8 cellular contexts compared by ENCODE assay signal in genomic region chr6:142943746-142944125, GRCh38. TPM values are rescaled to one million over a fixed set of nuclear protein-coding genes. Genes with fewer than 3 reads are reported as not detected.
DNase-seq lines count a peak whose midpoint lies in the region; TF ChIP-seq lines count a peak whose summit lies in the region.

No MANE protein-coding gene starts in this region.

- H3K27me3 ChIP-seq in dorsolateral prefrontal cortex (no peaks in the 10 kb centered on the region), muscle layer of colon (ENCODE audit: control insufficient read depth in 1 of 2, insufficient read depth in 2 of 2, low read length in 2 of 2) (no peaks in the 10 kb centered on the region), testis (no peaks in the 10 kb centered on the region)

- H3K4me1 ChIP-seq in muscle layer of colon (ENCODE audit: insufficient read depth, low read length) (peaks cover 18% of the 10 kb centered on the region), testis (peaks cover 14% of the 10 kb centered on the region)

- peak overlapping the region; percentile 51 for H3K9ac ChIP-seq in muscle layer of colon (ENCODE audit: low read length)

- H3K36me3 ChIP-seq in muscle layer of colon (ENCODE audit: insufficient read depth, low read length), result no peaks in the 10 kb centered on the region
- no peaks in the 10 kb centered on the region for H3K36me3 ChIP-seq in testis (ENCODE audit: low read depth, missing control alignments)

- peak overlapping the region; percentile 60 to 100 (median 98) for H3K27ac ChIP-seq in dorsolateral prefrontal cortex
- H3K27ac ChIP-seq in muscle layer of colon (ENCODE audit: low read depth, low read length), result peak overlapping the region; percentile 100
- peak overlapping the region; percentile 61 to 99 for H3K27ac ChIP-seq in testis

- TF ChIP-seq CTCF in dorsolateral prefrontal cortex (IDR thresholded peaks at IDR 0.05 in 54 of 56, conservative IDR thresholded peaks at IDR 0.05 in 2 of 56; ENCODE audit: low read depth in 1 of 56, partially characterized antibody in 56 of 56) (no peak), testis (IDR thresholded peaks at IDR 0.05) (no peak)

- no peak for TF ChIP-seq POLR2A in testis (IDR thresholded peaks at IDR 0.05)

- 3 to 7% methylated on average over 8 of the region's 8 CpGs for WGBS in testis, 2 donors

- DNase-seq in NCI-H2227 (lab: John Stamatoyannopoulos, UW; ENCODE audit: unreplicated experiment), result peak; percentile 33
- DNase-seq in NCI-H2227 treated with DMSO at 0.1 percent for 48 hours (lab: John Stamatoyannopoulos, UW), result no peak
- DNase-seq in activated CD4-positive, alpha-beta T cell treated with anti-CD3 and anti-CD28 coated beads for 48 hours, result peak; percentile 42
- DNase-seq in dorsolateral prefrontal cortex, result peak in 3 of 10 donors; percentile 15 to 48 (median 29)
- DNase-seq in testis, result no peak
- DNase-seq in NCI-H146 treated with DMSO at 0.1 percent for 48 hours (lab: John Stamatoyannopoulos, UW; ENCODE audit: unreplicated experiment), result no peak
- no peak for DNase-seq in mucosa of gallbladder (ENCODE audit: low spot score)

- intact Hi-C loops in dorsolateral prefrontal cortex (cut with DNase I), result loop anchor here (2.0 to 10.0 kb wide), 4 partner anchors 56 to 246 kb away; no protein-coding TSS in a partner anchor
- intact Hi-C loops in testis (cut with DNase I; ENCODE audit: low total_unique reads), result loop anchor here (10.0 kb wide), 2 partner anchors 69 to 99 kb away; no protein-coding TSS in a partner anchor

- H3K9me3 ChIP-seq in muscle layer of colon (ENCODE audit: low read length) (no peaks in the 10 kb centered on the region), testis (no peaks in the 10 kb centered on the region)

- peak overlapping the region; percentile 27 to 98 (median 91) for H3K4me3 ChIP-seq in dorsolateral prefrontal cortex
- H3K4me3 ChIP-seq in muscle layer of colon (ENCODE audit: low read depth in 1 of 2, low read length in 2 of 2), result peak overlapping the region; percentile 77 to 95
- peak overlapping the region; percentile 85 to 94 for H3K4me3 ChIP-seq in testis

RNA-seq across cellular contexts. Expression of gene HIVEP2, which starts 1.2 kb away (rescaled TPM):
- total RNA-seq in dorsolateral prefrontal cortex, result 100 to 1,000 TPM in 29 of 120 experiments, 10 to 100 TPM in 91; 50.6 to 123 (median 88.5) TPM
- total RNA-seq in testis, result 10 to 100 TPM; 10.7 to 10.8 TPM
- 4.7 TPM for polyA plus RNA-seq in testis (ENCODE audit: insufficient read depth, low read depth, low replicate concordance)
- 16.5 TPM for total RNA-seq in mucosa of gallbladder

Comparison
In these comparisons a context has a peak if more than half of its experiments do, and no peak if none do; other contexts are left out.
1. DNase-seq: peak in NCI-H2227 (single experiment) and activated CD4-positive, alpha-beta T cell treated with anti-CD3 and anti-CD28 coated beads for 48 hours (single experiment); none in NCI-H2227 treated with DMSO at 0.1 percent for 48 hours (single experiment), testis (single experiment), NCI-H146 treated with DMSO at 0.1 percent for 48 hours (single experiment) and mucosa of gallbladder (single experiment).
2. Peak in every context shown above with its lines, with median percentiles within 50 percentile points of each other: H3K27ac ChIP-seq and H3K4me3 ChIP-seq.